16 cellular contexts compared by ENCODE assay signal in genomic region chr12:103519632-103520031, GRCh38. TPM values are rescaled to one million over a fixed set of nuclear protein-coding genes. Genes with fewer than 3 reads are reported as not detected.
DNase-seq lines count a peak whose midpoint lies in the region; ATAC-seq, FAIRE-seq and TF ChIP-seq lines count a peak whose summit lies in the region.
"Had no signal": no experiment of that assay in that cellular context is flagged by ENCODE, and none has a peak within 500 bp of the region (broad histone marks: within the 10 kb centered on the region; RNA-seq: fewer than 3 reads in every experiment).

No MANE protein-coding gene starts in this region.

- H3K9me3 Mint-ChIP-seq in astrocyte (ENCODE audit: unreplicated experiment) = no peaks in the 10 kb centered on the region
- peaks cover 25% of the 10 kb centered on the region for H3K9me3 Mint-ChIP-seq in stimulated activated memory B cell treated with anti-CD40 and anti-IgM and Interleukin-4, amounts not matched to agents 10 μg/mL and 1 μg/mL and 100 μg/mL, for 72 hours
- H3K9me3 Mint-ChIP-seq: H9 had no signal

- H3K4me1 Mint-ChIP-seq in astrocyte (ENCODE audit: low read depth, unreplicated experiment) = peaks cover 18% of the 10 kb centered on the region
- H3K4me1 Mint-ChIP-seq in stimulated activated memory B cell treated with anti-CD40 and anti-IgM and Interleukin-4, amounts not matched to agents 10 μg/mL and 1 μg/mL and 100 μg/mL, for 72 hours = peaks cover 19% of the 10 kb centered on the region
- H3K4me1 Mint-ChIP-seq: CD4-positive, CD25-positive, alpha-beta regulatory T cell; H9 had no signal

- no peak overlapping the region for H3K4me3 Mint-ChIP-seq in astrocyte (ENCODE audit: unreplicated experiment)
- no peak overlapping the region for H3K4me3 Mint-ChIP-seq in stimulated activated memory B cell treated with anti-CD40 and anti-IgM and Interleukin-4, amounts not matched to agents 10 μg/mL and 1 μg/mL and 100 μg/mL, for 72 hours
- H3K4me3 Mint-ChIP-seq: CD4-positive, CD25-positive, alpha-beta regulatory T cell; H9 had no signal

- no peaks in the 10 kb centered on the region for H3K4me1 ChIP-seq in astrocyte (ENCODE audit: insufficient read depth, low read length)
- H3K4me1 ChIP-seq: BE2C, Caco-2 had no signal

- H3K4me2 ChIP-seq in astrocyte (ENCODE audit: low read length) = no peak overlapping the region

- H3K36me3 Mint-ChIP-seq in astrocyte (ENCODE audit: low read depth, unreplicated experiment) = no peaks in the 10 kb centered on the region
- H3K36me3 Mint-ChIP-seq in stimulated activated memory B cell treated with anti-CD40 and anti-IgM and Interleukin-4, amounts not matched to agents 10 μg/mL and 1 μg/mL and 100 μg/mL, for 72 hours = peaks cover 25% of the 10 kb centered on the region
- H3K36me3 Mint-ChIP-seq: CD4-positive, CD25-positive, alpha-beta regulatory T cell had no signal

- FAIRE-seq in astrocyte (lab: Jason Lieb, UNC) = no peak
- FAIRE-seq: A204.1, D721Med, G401.6, H1 had no signal

- H3K27me3 Mint-ChIP-seq in astrocyte (ENCODE audit: low read depth, unreplicated experiment) = peaks cover 5% of the 10 kb centered on the region
- no peaks in the 10 kb centered on the region for H3K27me3 Mint-ChIP-seq in stimulated activated memory B cell treated with anti-CD40 and anti-IgM and Interleukin-4, amounts not matched to agents 10 μg/mL and 1 μg/mL and 100 μg/mL, for 72 hours
- H3K27me3 Mint-ChIP-seq: CD4-positive, CD25-positive, alpha-beta regulatory T cell had no signal

- no peak overlapping the region for H2AFZ ChIP-seq in astrocyte (ENCODE audit: low read depth, low read length)

- no peaks in the 10 kb centered on the region for H3K36me3 ChIP-seq in astrocyte (ENCODE audit: insufficient read depth, low read length)
- H3K36me3 ChIP-seq: BE2C had no signal

- no peaks in the 10 kb centered on the region for H3K27me3 ChIP-seq in astrocyte (ENCODE audit: insufficient read depth, low read length)
- H3K27me3 ChIP-seq: BE2C had no signal

- H4K20me1 ChIP-seq in astrocyte (ENCODE audit: insufficient read depth, low read length) = no peaks in the 10 kb centered on the region

- no peak overlapping the region for H3K9ac ChIP-seq in astrocyte (ENCODE audit: low read length)

- no peak for ATAC-seq in stimulated activated memory B cell treated with anti-CD40 and anti-IgM and Interleukin-4, amounts not matched to agents 10 μg/mL and 1 μg/mL and 100 μg/mL, for 72 hours
- ATAC-seq in HG02981 (IDR thresholded peaks at IDR 0.05; ENCODE audit: unreplicated experiment) = no peak

- H3K79me2 ChIP-seq in astrocyte (ENCODE audit: insufficient read depth, low read length) = no peaks in the 10 kb centered on the region

- H3K9me3 ChIP-seq in astrocyte (ENCODE audit: insufficient read depth, low read depth, low read length) = no peaks in the 10 kb centered on the region
- H3K9me3 ChIP-seq: BE2C, Caco-2 had no signal

- no peak for TF ChIP-seq CTCF in astrocyte (IDR thresholded peaks at IDR 0.05; ENCODE audit: insufficient read depth, low read depth, low read length)

- H3K27ac Mint-ChIP-seq in astrocyte (ENCODE audit: unreplicated experiment) = peak overlapping the region; percentile 10
- H3K27ac Mint-ChIP-seq in stimulated activated memory B cell treated with anti-CD40 and anti-IgM and Interleukin-4, amounts not matched to agents 10 μg/mL and 1 μg/mL and 100 μg/mL, for 72 hours = peak overlapping the region; percentile 94
- H3K27ac Mint-ChIP-seq: CD4-positive, CD25-positive, alpha-beta regulatory T cell; H9 had no signal

- no peak overlapping the region for H3K4me3 ChIP-seq in astrocyte (ENCODE audit: insufficient read depth, low read depth, low read length)

- DNase-seq in astrocyte (ENCODE audit: low read depth) (no peak), kidney tubule cell (ENCODE audit: low spot score) (peak; percentile 81), activated T-cell treated with anti-CD3 and anti-CD28 coated beads for 4 hours (no peak), nucleus accumbens (lab: John Stamatoyannopoulos, UW) (no peak)
- DNase-seq: ACHN; BE2C; C1 segment of cervical spinal cord; Caco-2; CD4-positive, CD25-positive, alpha-beta regulatory T cell; H9 had no signal

- H3K27ac ChIP-seq in astrocyte (ENCODE audit: low read depth, low read length) = no peak overlapping the region

RNA-seq across cellular contexts. Expression of gene C12orf42, which starts 23.9 kb away (rescaled TPM):
- not detected in 2 replicates for total RNA-seq in astrocyte
- total RNA-seq: Caco-2, H1, H9 had no signal
